ENCODE assay signal across 8 cellular contexts in genomic region chr3:159765860-159766294, GRCh38.
A peak's percentile ranks its signal among the peaks of the same experiment; 100 is the strongest.
DNase-seq lines count a peak whose midpoint lies in the region; ATAC-seq, FAIRE-seq and TF ChIP-seq lines count a peak whose summit lies in the region.

No MANE protein-coding gene starts in this region.

- peak overlapping the region; percentile 95 to 96 for H3K27ac ChIP-seq in A549
- peak overlapping the region; percentile 93 to 99 for H3K27ac ChIP-seq in coronary artery
- peak overlapping the region; percentile 97 for H3K27ac ChIP-seq in muscle layer of colon (ENCODE audit: low read depth, low read length)

- no peak for TF ChIP-seq EP300 in A549 (IDR thresholded peaks at IDR 0.05)

- intact Hi-C loops in mucosa of descending colon (cut with DNase I, micrococcal nuclease): no loop called here
- intact Hi-C loops in lower leg skin (cut with DNase I; ENCODE audit: low total_unique reads): no loop called here

- TF ChIP-seq CTCF in A549 (IDR thresholded peaks at IDR 0.05): no peak
- no peak for TF ChIP-seq CTCF in coronary artery (IDR thresholded peaks at IDR 0.05)
- no peak for TF ChIP-seq CTCF in mucosa of descending colon (IDR thresholded peaks at IDR 0.05)
- TF ChIP-seq CTCF in lower leg skin (IDR thresholded peaks at IDR 0.05): no peak

- peak overlapping the region; percentile 94 for H3K4me3 ChIP-seq in A549
- peak overlapping the region; percentile 83 for H3K4me3 ChIP-seq in MG63
- peak overlapping the region; percentile 90 for H3K4me3 ChIP-seq in coronary artery
- peak overlapping the region; percentile 72 to 96 for H3K4me3 ChIP-seq in muscle layer of colon (ENCODE audit: low read depth in 1 of 2, low read length in 2 of 2)
- H3K4me3 ChIP-seq in mucosa of descending colon: no peak overlapping the region
- H3K4me3 ChIP-seq in lower leg skin (ENCODE audit: low read depth, poor library complexity, severe bottlenecking): no peak overlapping the region

- H3K9me3 ChIP-seq in A549 (no peaks in the 10 kb centered on the region), MG63 (no peaks in the 10 kb centered on the region), muscle layer of colon (ENCODE audit: low read length) (no peaks in the 10 kb centered on the region), mucosa of descending colon (no peaks in the 10 kb centered on the region)

- ATAC-seq in A549 (no peak), mucosa of descending colon (no peak), HG03378 (IDR thresholded peaks at IDR 0.05; ENCODE audit: unreplicated experiment) (no peak)

- H3K36me3 ChIP-seq in MG63 (peaks cover 30% of the 10 kb centered on the region), muscle layer of colon (ENCODE audit: insufficient read depth, low read length) (peaks cover 9% of the 10 kb centered on the region), mucosa of descending colon (ENCODE audit: low read depth) (no peaks in the 10 kb centered on the region)

- no peak for TF ChIP-seq RAD21 in A549 (conservative IDR thresholded peaks at IDR 0.05 in 1 of 2, IDR thresholded peaks at IDR 0.05 in 1 of 2)

- peak overlapping the region; percentile 88 for H3K9ac ChIP-seq in muscle layer of colon (ENCODE audit: low read length)

- CTCF ChIA-PET in A549 (lab: Yijun Ruan, JAX): interaction anchor here (0.6 to 5.4 kb wide), 13 partner anchors 10 to 240 kb away, joined by 3 to 61 read pairs (median 5); no protein-coding TSS in a partner anchor

- POLR2A ChIA-PET in A549 (lab: Yijun Ruan, JAX): interaction anchor here (1.2 kb wide), 2 partner anchors 39 to 107 kb away, joined by 3 to 4 read pairs; no protein-coding TSS in a partner anchor

- TF ChIP-seq POLR2A in A549 (IDR thresholded peaks at IDR 0.05; ENCODE audit: low read length): no peak
- no peak for TF ChIP-seq POLR2A in lower leg skin (IDR thresholded peaks at IDR 0.05)

- FAIRE-seq in A549 (lab: Jason Lieb, UNC): no peak

- DNase-seq in A549 (ENCODE audit: low read depth in 1 of 2, low spot score in 1 of 2) (no peak), MG63 (no peak), coronary artery (ENCODE audit: low spot score) (no peak), mucosa of descending colon (no peak), lower leg skin (ENCODE audit: low spot score in 2 of 2) (no peak), HT-29 (ENCODE audit: low spot score) (no peak)

- WGBS in A549 (ENCODE audit: missing lambda C conversion rate): 56% methylated on average over 5 of the region's 5 CpGs
- 37 to 38% methylated on average over 5 of the region's 5 CpGs for WGBS in lower leg skin, 2 donors

- peaks cover 34% of the 10 kb centered on the region for H3K4me1 ChIP-seq in A549
- peaks cover 51% of the 10 kb centered on the region for H3K4me1 ChIP-seq in muscle layer of colon (ENCODE audit: insufficient read depth, low read length)
- H3K4me1 ChIP-seq in mucosa of descending colon (ENCODE audit: low read depth): peaks cover 8% of the 10 kb centered on the region

- peak overlapping the region; percentile 81 for H3K4me2 ChIP-seq in A549

- H3K27me3 ChIP-seq in MG63: no peaks in the 10 kb centered on the region
- H3K27me3 ChIP-seq in muscle layer of colon (ENCODE audit: control insufficient read depth in 1 of 2, insufficient read depth in 2 of 2, low read length in 2 of 2): no peaks in the 10 kb centered on the region

TF ChIP-seq in A549, 52 proteins besides CTCF, POLR2A, EP300 and RAD21:
- TF ChIP-seq NFE2L2 (conservative IDR thresholded peaks at IDR 0.05; ENCODE audit: low read length) (no peak), NPAS2 (CRISPR knock-in tag; IDR thresholded peaks at IDR 0.05; ENCODE audit: borderline replicate concordance) (no peak), E2F6 (IDR thresholded peaks at IDR 0.05; ENCODE audit: borderline replicate concordance, low read depth) (no peak), JUNB (IDR thresholded peaks at IDR 0.05) (no peak), TP53 (CRISPR knock-in tag; IDR thresholded peaks at IDR 0.05) (0 out of 2 replicates have a peak, but pooled peaks have one; percentile 1), POLR2AphosphoS2 (conservative IDR thresholded peaks at IDR 0.05; ENCODE audit: low read length) (no peak)

Comparison
In these comparisons a context has a peak if more than half of its experiments do, and no peak if none do; other contexts are left out.
1. H3K4me3 ChIP-seq: peak in A549 (single experiment), MG63 (single experiment), coronary artery (single experiment) and muscle layer of colon (2 of 2); none in mucosa of descending colon (single experiment) and lower leg skin (single experiment).
2. Peak in every context shown above with its lines, with median percentiles within 50 percentile points of each other: H3K27ac ChIP-seq.